In genomic region chr4:108367751-108368150, GRCh38 we compare ENCODE assay signal across 1 cellular context.
TF ChIP-seq lines count a peak whose summit lies in the region.

No MANE protein-coding gene starts in this region.

TF ChIP-seq in H1, 55 proteins besides CTCF, POLR2A, EP300 and RAD21:
- TF ChIP-seq CHD2 (IDR thresholded peaks at IDR 0.05; ENCODE audit: low read length) (no peak), NRF1 (IDR thresholded peaks at IDR 0.05; ENCODE audit: low read depth, low read length) (no peak), RBBP5 (IDR thresholded peaks at IDR 0.05; ENCODE audit: borderline replicate concordance, low read depth, low read length) (no peak)
